In genomic region chr12:25884920-25885234, GRCh38 we compare ENCODE assay signal across 18 cellular contexts.
DNase-seq lines count a peak whose midpoint lies in the region; ATAC-seq, FAIRE-seq and TF ChIP-seq lines count a peak whose summit lies in the region.
"Had no signal": no experiment of that assay in that cellular context is flagged by ENCODE, and none has a peak within 500 bp of the region (broad histone marks: within the 10 kb centered on the region; RNA-seq: fewer than 3 reads in every experiment).

No MANE protein-coding gene starts in this region.

- peaks cover 57 to 65% of the 10 kb centered on the region in 2 experiments for H3K4me1 Mint-ChIP-seq in H9
- H3K4me1 Mint-ChIP-seq in neural crest cell: peaks cover 23% of the 10 kb centered on the region
- no peaks in the 10 kb centered on the region for H3K4me1 Mint-ChIP-seq in T-helper 17 cell
- H3K4me1 Mint-ChIP-seq: B cell had no signal

- H3K4me2 ChIP-seq in H9 (ENCODE audit: insufficient read depth, insufficient read length, low read length): no peak overlapping the region
- no peak overlapping the region for H3K4me2 ChIP-seq in H1 (ENCODE audit: insufficient read depth in 1 of 2, low read depth in 2 of 2, low read length in 2 of 2)

- no peak overlapping the region for H3K23ac ChIP-seq in H9 (ENCODE audit: insufficient read length, low read depth, low read length)
- H3K23ac ChIP-seq in H1 (ENCODE audit: insufficient read length): no peak overlapping the region

- ATAC-seq in GM18868 (IDR thresholded peaks at IDR 0.05; ENCODE audit: unreplicated experiment): no peak
- no peak for ATAC-seq in T-helper 17 cell

- no peak overlapping the region for H2AFZ ChIP-seq in H9 (ENCODE audit: low read length)
- H2AFZ ChIP-seq in H1 (ENCODE audit: low read length): 0 out of 2 replicates have a peak overlapping the region, but pooled peaks have one; percentile 45
- H2AFZ ChIP-seq: GM23248 had no signal

- H3K9ac ChIP-seq in H9 (ENCODE audit: extremely low read depth, insufficient read length, low read length) (no peak overlapping the region), H1 (replicated peaks in 1 of 4; ENCODE audit: extremely low read depth in 1 of 4, low read depth in 3 of 4, low read length in 3 of 4) (no peak overlapping the region)
- H3K9ac ChIP-seq: GM23248 had no signal

- H3K56ac ChIP-seq in H9 (ENCODE audit: insufficient read length, low read depth, low read length) (no peak overlapping the region), H1 (replicated peaks; ENCODE audit: insufficient read length, low read depth, low read length) (no peak overlapping the region)

- FAIRE-seq in H1 (lab: Jason Lieb, UNC): no peak
- FAIRE-seq: A204.1, GM12892, HepG2 had no signal

- H3K4me1 ChIP-seq in H9 (ENCODE audit: insufficient read depth, low read length): peaks cover 2% of the 10 kb centered on the region; the same call in 1 of the 2 replicates
- H3K4me1 ChIP-seq in SJCRH30: no peaks in the 10 kb centered on the region
- peaks cover 0 to 14% (median 6%) of the 10 kb centered on the region in 4 experiments for H3K4me1 ChIP-seq in H1 (replicated peaks in 1 of 4; ENCODE audit: control insufficient read depth in 3 of 4, insufficient read depth in 4 of 4, low read length in 3 of 4)

- no peaks in the 10 kb centered on the region for H3K9me3 ChIP-seq in H9 (ENCODE audit: control insufficient read depth, low read depth, low read length)
- no peaks in the 10 kb centered on the region for H3K9me3 ChIP-seq in SJCRH30 (replicated peaks)
- H3K9me3 ChIP-seq in H1 (ENCODE audit: insufficient read depth in 2 of 2, low read depth in 1 of 2, low read length in 1 of 2): no peaks in the 10 kb centered on the region
- no peaks in the 10 kb centered on the region for H3K9me3 ChIP-seq in T-helper 17 cell (ENCODE audit: control insufficient read depth, low read length, poor library complexity, severe bottlenecking)

- no peak for TF ChIP-seq RAD21 in H1 (IDR thresholded peaks at IDR 0.05 in 1 of 2, conservative IDR thresholded peaks at IDR 0.05 in 1 of 2; ENCODE audit: low read depth in 2 of 2, low read length in 2 of 2)

- H3K27me3 ChIP-seq in H9 (ENCODE audit: insufficient read depth, low read length): no peaks in the 10 kb centered on the region
- no peaks in the 10 kb centered on the region for H3K27me3 ChIP-seq in SJCRH30
- H3K27me3 ChIP-seq in H1 (replicated peaks in 1 of 4; ENCODE audit: control insufficient read depth in 3 of 4, extremely low read depth in 1 of 4, insufficient read depth in 3 of 4, low read length in 3 of 4): no peaks in the 10 kb centered on the region

- H2BK120ac ChIP-seq in H9 (ENCODE audit: low read depth, low read length, poor library complexity, severe bottlenecking): no peak overlapping the region
- H2BK120ac ChIP-seq in H1 (replicated peaks; ENCODE audit: low read depth, low read length): no peak overlapping the region

- no peaks in the 10 kb centered on the region for H3K79me2 ChIP-seq in H9 (ENCODE audit: insufficient read depth, low read length)
- no peaks in the 10 kb centered on the region for H3K79me2 ChIP-seq in H1 (ENCODE audit: control insufficient read depth in 1 of 2, insufficient read depth in 2 of 2, low read length in 2 of 2)

- H3K4me3 ChIP-seq in SJCRH30: no peak overlapping the region
- H3K4me3 ChIP-seq in H1 (ENCODE audit: extremely low read depth in 1 of 4, insufficient read depth in 2 of 4, low read depth in 3 of 4, low read length in 4 of 4): no peak overlapping the region
- H3K4me3 ChIP-seq: GM23248, HAP-1 had no signal

- H4K8ac ChIP-seq in H9 (replicated peaks; ENCODE audit: insufficient read length, low read depth, low read length) (no peak overlapping the region), H1 (ENCODE audit: extremely low read depth, insufficient read depth, low read length) (no peak overlapping the region; the same call in 1 of the 2 replicates)

- no peak for TF ChIP-seq POLR2A in H1 (IDR thresholded peaks at IDR 0.05; ENCODE audit: control extremely low read depth in 1 of 2, low read depth in 2 of 2, low read length in 2 of 2)

- no peak overlapping the region for H2BK5ac ChIP-seq in H9 (ENCODE audit: insufficient read length, low read length)
- H2BK5ac ChIP-seq in H1 (ENCODE audit: low read depth, low read length): peak overlapping the region; percentile 8; the same call in 1 of the 2 replicates

- no peak for TF ChIP-seq CTCF in H9 (conservative IDR thresholded peaks at IDR 0.05)
- TF ChIP-seq CTCF in H1 (IDR thresholded peaks at IDR 0.05; ENCODE audit: control extremely low read depth in 1 of 3, insufficient read depth in 1 of 3, low read depth in 1 of 3, low read length in 3 of 3): no peak
- TF ChIP-seq CTCF in neural crest cell (conservative IDR thresholded peaks at IDR 0.05): no peak

- no peak for TF ChIP-seq EP300 in H1 (IDR thresholded peaks at IDR 0.05; ENCODE audit: borderline replicate concordance in 1 of 2, low read depth in 2 of 2, low read length in 2 of 2)

- no peaks in the 10 kb centered on the region for H3K36me3 ChIP-seq in SJCRH30
- H3K36me3 ChIP-seq in H1 (ENCODE audit: control insufficient read depth in 2 of 4, insufficient read depth in 4 of 4, low read length in 3 of 4): no peaks in the 10 kb centered on the region
- H3K36me3 ChIP-seq: HAP-1 had no signal

- H3K18ac ChIP-seq in H9 (ENCODE audit: insufficient read length, low read depth, low read length): no peak overlapping the region
- peak overlapping the region; percentile 56; the same call in 1 of the 2 replicates for H3K18ac ChIP-seq in H1 (ENCODE audit: extremely low read depth, low read length)

- POLR2A ChIA-PET in H1 (lab: Charles Lee; ENCODE audit: partially characterized antibody): no interaction called here

- H3T11ph ChIP-seq in H9 (ENCODE audit: low read length): no peak overlapping the region

- H4K91ac ChIP-seq in H9 (ENCODE audit: insufficient read length, low read depth, low read length) (no peak overlapping the region), H1 (replicated peaks; ENCODE audit: insufficient read length, low read length) (peak overlapping the region; percentile 91)

- H3K27ac Mint-ChIP-seq in H9 (peak overlapping the region in 1 of 3 experiments; percentile 77; a peak in 1 of 7 replicates), neural crest cell (ENCODE audit: unreplicated experiment) (peak overlapping the region; percentile 62), T-helper 17 cell (no peak overlapping the region)
- H3K27ac Mint-ChIP-seq: B cell; CD4-positive, alpha-beta T cell had no signal

- no peak overlapping the region for H3K27ac ChIP-seq in H9 (ENCODE audit: insufficient read length, low read depth, low read length)
- no peak overlapping the region for H3K27ac ChIP-seq in SJCRH30
- no peak overlapping the region for H3K27ac ChIP-seq in H1 (ENCODE audit: low read depth, low read length)
- H3K27ac ChIP-seq: GM23248 had no signal

- no peak overlapping the region for H2AK5ac ChIP-seq in H9 (ENCODE audit: insufficient read length, low read length)
- no peak overlapping the region for H2AK5ac ChIP-seq in H1 (ENCODE audit: low read depth, low read length)

- H2BK20ac ChIP-seq in H9 (ENCODE audit: low read depth, low read length, poor library complexity, severe bottlenecking) (no peak overlapping the region), H1 (ENCODE audit: low read length) (peak overlapping the region; percentile 97)

- H2BK15ac ChIP-seq in H9 (ENCODE audit: low read depth, low read length): no peak overlapping the region
- H2BK15ac ChIP-seq in H1 (ENCODE audit: low read length): peak overlapping the region; percentile 95; the same call in 1 of the 2 replicates

- no peak overlapping the region for H4K5ac ChIP-seq in H9 (ENCODE audit: insufficient read length, low read depth, low read length)
- no peak overlapping the region for H4K5ac ChIP-seq in H1 (ENCODE audit: insufficient read length, low read depth, low read length)

- peaks cover 9% of the 10 kb centered on the region in 2 experiments for H3K9me3 Mint-ChIP-seq in H9
- H3K9me3 Mint-ChIP-seq in neural crest cell: no peaks in the 10 kb centered on the region

- H3K14ac ChIP-seq in H9 (ENCODE audit: insufficient read depth, low read length): no peak overlapping the region
- H3K14ac ChIP-seq in H1 (ENCODE audit: insufficient read length): no peak overlapping the region

- peaks cover 4 to 15% (median 6%) of the 10 kb centered on the region in 3 experiments; a peak in 6 of 7 replicates for H3K36me3 Mint-ChIP-seq in H9 (ENCODE audit: insufficient read depth in 1 of 3, low read depth in 3 of 3)
- peaks cover 3% of the 10 kb centered on the region for H3K36me3 Mint-ChIP-seq in neural crest cell (ENCODE audit: low read depth)
- no peaks in the 10 kb centered on the region for H3K36me3 Mint-ChIP-seq in T-helper 17 cell (ENCODE audit: low read depth)

- H4K20me1 ChIP-seq in H9 (ENCODE audit: control insufficient read depth, insufficient read depth, insufficient read length): no peaks in the 10 kb centered on the region
- H4K20me1 ChIP-seq in H1 (replicated peaks in 1 of 2; ENCODE audit: control insufficient read depth in 1 of 2, insufficient read depth in 2 of 2, low read length in 2 of 2): no peaks in the 10 kb centered on the region

- CTCF ChIA-PET in H1 (lab: Charles Lee; ENCODE audit: partially characterized antibody): no interaction called here

- no peak overlapping the region; a peak in 1 of 5 replicates for H3K4me3 Mint-ChIP-seq in H9
- H3K4me3 Mint-ChIP-seq in neural crest cell: no peak overlapping the region
- no peak overlapping the region for H3K4me3 Mint-ChIP-seq in T-helper 17 cell
- H3K4me3 Mint-ChIP-seq: B cell; CD4-positive, alpha-beta T cell had no signal

- H2BK12ac ChIP-seq in H9 (ENCODE audit: insufficient read length, low read depth, low read length) (no peak overlapping the region), H1 (ENCODE audit: low read depth, low read length) (peak overlapping the region; percentile 82; the same call in 1 of the 2 replicates)

- H3K23me2 ChIP-seq in H9 (ENCODE audit: insufficient read length, low read depth, low read length, poor library complexity, severe bottlenecking) (no peaks in the 10 kb centered on the region), H1 (ENCODE audit: low read depth, low read length) (no peaks in the 10 kb centered on the region)

- no peak overlapping the region for H3K4ac ChIP-seq in H9 (ENCODE audit: low read depth, low read length)
- H3K4ac ChIP-seq in H1 (replicated peaks; ENCODE audit: insufficient read length, low read depth, low read length): no peak overlapping the region

- H3K27me3 Mint-ChIP-seq in H9 (ENCODE audit: low read depth) (0 out of 2 replicates have a peak, but pooled peaks cover 2% of the 10 kb centered on the region), neural crest cell (ENCODE audit: low read depth) (no peaks in the 10 kb centered on the region), T-helper 17 cell (no peaks in the 10 kb centered on the region)
- H3K27me3 Mint-ChIP-seq: CD4-positive, alpha-beta T cell had no signal

- DNase-seq in H9 (peak; percentile 61), SJCRH30 (peak; percentile 6 to 27), H1 (ENCODE audit: low read depth in 1 of 2, low spot score in 2 of 2) (peak in 1 of 2 experiments; percentile 46), neural crest cell (ENCODE audit: low read depth, low spot score) (no peak), NCI-H69 (lab: John Stamatoyannopoulos, UW) (no peak), T-helper 17 cell (no peak)
- DNase-seq: C1 segment of cervical spinal cord; CD4-positive, alpha-beta T cell; DMS79 treated with DMSO at 0.1 percent for 48 hours; EL; GDM1; GM23248 had no signal

- WGBS in H9 (ENCODE audit: extremely low coverage, insufficient read length, low lambda C conversion rate): no CpG with 5 or more reads among the region's 9 CpGs
- 92% methylated on average over 9 of the region's 9 CpGs; no CpG with 5 or more reads in 1 of the 2 experiments for WGBS in H1 (ENCODE audit: extremely low coverage in 1 of 2, insufficient coverage in 1 of 2, insufficient read length in 1 of 2, insufficient replicate concordance in 2 of 2, low coverage in 1 of 2, low lambda C conversion rate in 2 of 2, missing lambda C conversion rate in 1 of 2), 2 experiments

- H3K79me1 ChIP-seq in H9 (ENCODE audit: insufficient read depth, low read depth, low read length, poor library complexity, severe bottlenecking): no peaks in the 10 kb centered on the region
- H3K79me1 ChIP-seq in H1 (ENCODE audit: low read depth, low read length): no peaks in the 10 kb centered on the region

Comparison
In these comparisons a context has a peak if more than half of its experiments do, and no peak if none do; other contexts are left out.
1. DNase-seq: peak in H9 (single experiment) and SJCRH30 (2 of 2); none in neural crest cell (single experiment), NCI-H69 (single experiment) and T-helper 17 cell (0 of 3).